1 cellular context compared by ENCODE assay signal in the genomic region with DNA sequence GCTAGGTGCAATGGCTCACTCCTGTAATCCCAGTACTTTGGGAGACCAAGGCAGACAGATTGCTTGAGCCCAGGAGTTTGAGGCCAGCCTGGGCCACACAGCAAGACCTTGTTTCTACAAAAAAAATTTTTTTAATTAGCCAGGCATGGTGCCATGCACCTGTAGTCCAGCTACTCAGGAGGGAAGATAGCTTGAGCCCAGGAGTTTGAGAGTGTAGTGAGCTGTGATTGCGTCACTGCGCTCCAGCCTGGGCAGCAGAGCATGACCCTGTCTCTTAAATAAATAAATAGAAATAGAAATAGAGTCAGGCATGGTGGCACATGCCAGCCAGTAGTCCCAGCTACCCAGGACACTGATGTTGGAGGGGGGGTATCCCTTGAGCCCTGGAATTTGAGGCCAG.
TF ChIP-seq lines count a peak whose summit lies in the region.

No MANE protein-coding gene starts in this region.

TF ChIP-seq in K562, 482 proteins besides CTCF, POLR2A, EP300 and RAD21:
- peak; percentile 15; the same call in 1 of the 2 replicates for TF ChIP-seq CEBPB (tag; IDR thresholded peaks at IDR 0.05)
- TF ChIP-seq, protein P1, sequence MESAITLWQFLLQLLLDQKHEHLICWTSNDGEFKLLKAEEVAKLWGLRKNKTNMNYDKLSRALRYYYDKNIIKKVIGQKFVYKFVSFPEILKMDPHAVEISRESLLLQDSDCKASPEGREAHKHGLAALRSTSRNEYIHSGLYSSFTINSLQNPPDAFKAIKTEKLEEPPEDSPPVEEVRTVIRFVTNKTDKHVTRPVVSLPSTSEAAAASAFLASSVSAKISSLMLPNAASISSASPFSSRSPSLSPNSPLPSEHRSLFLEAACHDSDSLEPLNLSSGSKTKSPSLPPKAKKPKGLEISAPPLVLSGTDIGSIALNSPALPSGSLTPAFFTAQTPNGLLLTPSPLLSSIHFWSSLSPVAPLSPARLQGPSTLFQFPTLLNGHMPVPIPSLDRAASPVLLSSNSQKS (CRISPR knock-in tag; IDR thresholded peaks at IDR 0.05): no peak
TF ChIP-seq in K562: peak in this region for 1.
